In the genomic region with DNA sequence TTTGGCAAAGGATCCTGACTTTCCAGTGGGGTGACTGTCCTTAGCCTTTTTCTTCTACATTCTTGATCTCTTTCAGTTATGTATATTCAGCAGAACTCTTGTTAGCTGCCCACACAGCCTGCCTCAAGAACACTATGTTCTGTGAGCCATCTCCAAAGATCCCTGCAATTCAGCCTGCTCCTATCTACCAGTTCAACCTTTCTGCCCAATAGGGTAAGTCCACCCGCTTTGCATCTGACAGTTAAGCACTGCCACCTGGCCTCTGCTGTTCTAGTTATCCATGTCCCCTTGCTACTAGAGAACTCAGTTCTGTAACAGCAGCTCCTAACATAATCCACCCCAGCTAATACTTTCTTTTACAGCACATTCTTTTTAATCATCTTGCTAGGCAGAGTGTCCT, we compare ENCODE assay signal across 15 cellular contexts. TPM values are rescaled to one million over a fixed set of nuclear protein-coding genes. Genes with fewer than 3 reads are reported as not detected.
DNase-seq lines count a peak whose midpoint lies in the region; ATAC-seq and TF ChIP-seq lines count a peak whose summit lies in the region.
"Had no signal": no experiment of that assay in that cellular context is flagged by ENCODE, and none has a peak within 500 bp of the region (broad histone marks: within the 10 kb centered on the region; RNA-seq: fewer than 3 reads in every experiment).

No MANE protein-coding gene starts in this region.

- peak; percentile 53 for DNase-seq in activated CD4-positive, alpha-beta T cell treated with anti-CD3 and anti-CD28 coated beads, Interleukin-2, amount 10 ng/mL, durations not matched to agents 24 days and 14 days
- DNase-seq in activated CD4-positive, alpha-beta T cell treated with anti-CD3 and anti-CD28 coated beads, Interleukin-2, amount 10 ng/mL, durations not matched to agents 7 days and 5 days: no peak
- DNase-seq in naive B cell: no peak
- peak in 1 of 2 donors; percentile 25 for DNase-seq in uterus
- DNase-seq in CD4-positive, alpha-beta memory T cell: no peak
- no peak for DNase-seq in neuronal stem cell (ENCODE audit: low spot score)
- DNase-seq: activated CD4-positive, alpha-beta T cell treated with anti-CD3 and anti-CD28 coated beads, Interleukin-2, amount 50 U/mL, for 48 hours; NCI-H2081; SIG-M5 had no signal

- H2AK5ac ChIP-seq in neuronal stem cell (ENCODE audit: low read depth, low read length): no peak overlapping the region

- no peaks in the 10 kb centered on the region for H3K79me1 ChIP-seq in neuronal stem cell (ENCODE audit: low read depth, low read length)

- H4K91ac ChIP-seq in neuronal stem cell (ENCODE audit: low read depth, low read length, poor library complexity): no peak overlapping the region

- WGBS in neuronal stem cell (ENCODE audit: extremely low coverage in 2 of 2, insufficient read length in 2 of 2, insufficient replicate concordance in 1 of 2), 2 donors: no CpG with 5 or more reads among the region's 1 CpG

- no peak overlapping the region for H4K8ac ChIP-seq in neuronal stem cell (ENCODE audit: low read depth, low read length)

- no peak overlapping the region for H2BK120ac ChIP-seq in neuronal stem cell (ENCODE audit: low read depth, low read length)

- H3K4me1 Mint-ChIP-seq in activated CD4-positive, alpha-beta T cell treated with anti-CD3 and anti-CD28 coated beads, Interleukin-2, amount 10 ng/mL, durations not matched to agents 24 days and 14 days: no peaks in the 10 kb centered on the region
- H3K4me1 Mint-ChIP-seq in activated CD4-positive, alpha-beta T cell treated with anti-CD3 and anti-CD28 coated beads, Interleukin-2, amount 10 ng/mL, durations not matched to agents 7 days and 5 days: no peaks in the 10 kb centered on the region
- H3K4me1 Mint-ChIP-seq in naive B cell: peaks cover 77 to 87% (median 85%) of the 10 kb centered on the region in 3 donors
- H3K4me1 Mint-ChIP-seq in CD4-positive, alpha-beta memory T cell: no peaks in the 10 kb centered on the region

- no peak overlapping the region for H3K27ac Mint-ChIP-seq in activated CD4-positive, alpha-beta T cell treated with anti-CD3 and anti-CD28 coated beads, Interleukin-2, amount 10 ng/mL, durations not matched to agents 24 days and 14 days
- H3K27ac Mint-ChIP-seq in activated CD4-positive, alpha-beta T cell treated with anti-CD3 and anti-CD28 coated beads, Interleukin-2, amount 10 ng/mL, durations not matched to agents 7 days and 5 days: no peak overlapping the region
- H3K27ac Mint-ChIP-seq in naive B cell: peak overlapping the region in 4 of 6 donors; percentile 77 to 95 (median 92)
- H3K27ac Mint-ChIP-seq in CD4-positive, alpha-beta memory T cell: no peak overlapping the region

- no peaks in the 10 kb centered on the region for H3K4me1 ChIP-seq in uterus
- H3K4me1 ChIP-seq in CD4-positive, alpha-beta memory T cell (ENCODE audit: insufficient read depth, low read length): no peaks in the 10 kb centered on the region
- peaks cover 0 to 1% of the 10 kb centered on the region in 2 donors for H3K4me1 ChIP-seq in neuronal stem cell (ENCODE audit: control insufficient read depth in 2 of 2, insufficient read depth in 1 of 2, low read depth in 1 of 2, low read length in 2 of 2)

- POLR2A ChIA-PET in activated CD4-positive, alpha-beta T cell treated with anti-CD3 and anti-CD28 coated beads, Interleukin-2, amount 10 ng/mL, durations not matched to agents 7 days and 5 days (lab: Charles Lee): interaction anchor here (0.5 kb wide), 1 partner anchor 554 kb away, joined by 3 read pairs; no protein-coding TSS in a partner anchor
- POLR2A ChIA-PET in CD4-positive, alpha-beta memory T cell (lab: Charles Lee; ENCODE audit: partially characterized antibody): no interaction called here

- CTCF ChIA-PET in activated CD4-positive, alpha-beta T cell treated with anti-CD3 and anti-CD28 coated beads, Interleukin-2, amount 10 ng/mL, durations not matched to agents 7 days and 5 days (lab: Charles Lee): interaction anchor here (0.6 kb wide), 1 partner anchor 11 kb away, joined by 3 read pairs; no protein-coding TSS in a partner anchor
- CTCF ChIA-PET in CD4-positive, alpha-beta memory T cell (lab: Charles Lee; ENCODE audit: partially characterized antibody): interaction anchor here (1.0 to 14.1 kb wide), 4 partner anchors 8 to 433 kb away, joined by 3 to 291 read pairs (median 8); partner anchors contain the start of gene TAS2R40

- no peak overlapping the region for H3K14ac ChIP-seq in neuronal stem cell (ENCODE audit: low read length)

- no peak overlapping the region for H3K4me3 Mint-ChIP-seq in activated CD4-positive, alpha-beta T cell treated with anti-CD3 and anti-CD28 coated beads, Interleukin-2, amount 10 ng/mL, durations not matched to agents 24 days and 14 days
- no peak overlapping the region for H3K4me3 Mint-ChIP-seq in activated CD4-positive, alpha-beta T cell treated with anti-CD3 and anti-CD28 coated beads, Interleukin-2, amount 10 ng/mL, durations not matched to agents 7 days and 5 days
- H3K4me3 Mint-ChIP-seq in naive B cell: peak overlapping the region in 5 of 8 donors; percentile 41 to 86 (median 76)
- H3K4me3 Mint-ChIP-seq in CD4-positive, alpha-beta memory T cell: no peak overlapping the region

- no peak for TF ChIP-seq POLR2A in uterus (IDR thresholded peaks at IDR 0.05)

- no peak overlapping the region for H2BK15ac ChIP-seq in neuronal stem cell (ENCODE audit: low read length)

- H3K27me3 ChIP-seq in uterus: no peaks in the 10 kb centered on the region
- no peaks in the 10 kb centered on the region for H3K27me3 ChIP-seq in CD4-positive, alpha-beta memory T cell (ENCODE audit: insufficient read depth, low read length)
- no peaks in the 10 kb centered on the region for H3K27me3 ChIP-seq in neuronal stem cell (ENCODE audit: control insufficient read depth in 3 of 3, insufficient read depth in 3 of 3, low read depth in 1 of 3, low read length in 3 of 3)
- H3K27me3 ChIP-seq: MG63 had no signal

- H3K4me2 ChIP-seq in neuronal stem cell (ENCODE audit: insufficient read depth, low read length, poor library complexity, severe bottlenecking): no peak overlapping the region

- no peak for TF ChIP-seq CTCF in uterus (IDR thresholded peaks at IDR 0.05)

- no peaks in the 10 kb centered on the region for H3K9me3 ChIP-seq in uterus
- no peaks in the 10 kb centered on the region for H3K9me3 ChIP-seq in CD4-positive, alpha-beta memory T cell (ENCODE audit: control insufficient read depth in 1 of 2, low read length in 2 of 2)
- H3K9me3 ChIP-seq in neuronal stem cell (replicated peaks in 1 of 2; ENCODE audit: control insufficient read depth in 2 of 2, insufficient read depth in 1 of 2, low read depth in 1 of 2, low read length in 2 of 2): no peaks in the 10 kb centered on the region
- H3K9me3 ChIP-seq: MG63 had no signal

- H2BK12ac ChIP-seq in neuronal stem cell (ENCODE audit: low read length): no peak overlapping the region

- H2AFZ ChIP-seq in neuronal stem cell (ENCODE audit: low read length): no peak overlapping the region

- H3K9ac ChIP-seq in neuronal stem cell (ENCODE audit: low read depth, low read length, poor library complexity): no peak overlapping the region

- no peak overlapping the region for H3K23ac ChIP-seq in neuronal stem cell (ENCODE audit: low read depth, low read length, poor library complexity)

- H3K36me3 ChIP-seq in uterus: no peaks in the 10 kb centered on the region
- H3K36me3 ChIP-seq in CD4-positive, alpha-beta memory T cell (ENCODE audit: insufficient read depth, low read length): no peaks in the 10 kb centered on the region
- H3K36me3 ChIP-seq in neuronal stem cell (replicated peaks in 1 of 2; ENCODE audit: control insufficient read depth in 2 of 2, insufficient read depth in 2 of 2, low read length in 2 of 2): no peaks in the 10 kb centered on the region
- H3K36me3 ChIP-seq: MG63 had no signal

- no peak overlapping the region for H3K4me3 ChIP-seq in uterus
- H3K4me3 ChIP-seq in CD4-positive, alpha-beta memory T cell (ENCODE audit: low read length in 2 of 2): no peak overlapping the region
- H3K4me3 ChIP-seq in neuronal stem cell (ENCODE audit: low read length in 2 of 2): no peak overlapping the region
- H3K4me3 ChIP-seq: MG63 had no signal

- no peak overlapping the region for H3K4ac ChIP-seq in neuronal stem cell (ENCODE audit: low read length)

- no peaks in the 10 kb centered on the region for H3K36me3 Mint-ChIP-seq in activated CD4-positive, alpha-beta T cell treated with anti-CD3 and anti-CD28 coated beads, Interleukin-2, amount 10 ng/mL, durations not matched to agents 24 days and 14 days (ENCODE audit: low read depth)
- no peaks in the 10 kb centered on the region for H3K36me3 Mint-ChIP-seq in activated CD4-positive, alpha-beta T cell treated with anti-CD3 and anti-CD28 coated beads, Interleukin-2, amount 10 ng/mL, durations not matched to agents 7 days and 5 days (ENCODE audit: low read depth)
- peaks cover 0 to 7% of the 10 kb centered on the region in 2 donors for H3K36me3 Mint-ChIP-seq in naive B cell
- H3K36me3 Mint-ChIP-seq in CD4-positive, alpha-beta memory T cell: no peaks in the 10 kb centered on the region

- intact Hi-C loops in activated CD4-positive, alpha-beta T cell treated with anti-CD3 and anti-CD28 coated beads, Interleukin-2, amount 10 ng/mL, durations not matched to agents 24 days and 14 days (cut with micrococcal nuclease): no loop called here
- intact Hi-C loops in uterus (cut with DNase I; ENCODE audit: low total_unique reads): no loop called here
- intact Hi-C loops in CD4-positive, alpha-beta memory T cell (cut with micrococcal nuclease): no loop called here

- ATAC-seq in naive B cell (ENCODE audit: low read depth in 2 of 2) (no peak), GM21786 (IDR thresholded peaks at IDR 0.05; ENCODE audit: unreplicated experiment) (no peak)

- no peak overlapping the region for H3K18ac ChIP-seq in neuronal stem cell (ENCODE audit: low read length)

- peak overlapping the region; percentile 44 for H3K27ac ChIP-seq in cingulate gyrus (ENCODE audit: low read depth, low read length)
- peak overlapping the region; percentile 39 to 72 for H3K27ac ChIP-seq in uterus
- no peak overlapping the region for H3K27ac ChIP-seq in CD4-positive, alpha-beta memory T cell (ENCODE audit: low read depth, low read length)
- H3K27ac ChIP-seq in neuronal stem cell (replicated peaks; ENCODE audit: low read length): no peak overlapping the region

- peaks cover 21% of the 10 kb centered on the region for H3K27me3 Mint-ChIP-seq in activated CD4-positive, alpha-beta T cell treated with anti-CD3 and anti-CD28 coated beads, Interleukin-2, amount 10 ng/mL, durations not matched to agents 24 days and 14 days
- H3K27me3 Mint-ChIP-seq in activated CD4-positive, alpha-beta T cell treated with anti-CD3 and anti-CD28 coated beads, Interleukin-2, amount 10 ng/mL, durations not matched to agents 7 days and 5 days: peaks cover 13% of the 10 kb centered on the region
- no peaks in the 10 kb centered on the region for H3K27me3 Mint-ChIP-seq in naive B cell
- peaks cover 15 to 22% of the 10 kb centered on the region in 2 donors for H3K27me3 Mint-ChIP-seq in CD4-positive, alpha-beta memory T cell

- H3K9me3 Mint-ChIP-seq in activated CD4-positive, alpha-beta T cell treated with anti-CD3 and anti-CD28 coated beads, Interleukin-2, amount 10 ng/mL, durations not matched to agents 24 days and 14 days: no peaks in the 10 kb centered on the region
- no peaks in the 10 kb centered on the region for H3K9me3 Mint-ChIP-seq in activated CD4-positive, alpha-beta T cell treated with anti-CD3 and anti-CD28 coated beads, Interleukin-2, amount 10 ng/mL, durations not matched to agents 7 days and 5 days
- peaks cover 0 to 5% (median 0%) of the 10 kb centered on the region in 7 donors for H3K9me3 Mint-ChIP-seq in naive B cell
- H3K9me3 Mint-ChIP-seq in CD4-positive, alpha-beta memory T cell: peaks cover 0 to 1% (median 0%) of the 10 kb centered on the region in 8 donors

- no peak overlapping the region for H2BK5ac ChIP-seq in neuronal stem cell (ENCODE audit: low read length)

RNA-seq across cellular contexts. Expression of gene OR9A2, which starts 13.5 kb away (rescaled TPM):
- total RNA-seq in activated CD4-positive, alpha-beta T cell treated with anti-CD3 and anti-CD28 coated beads, Interleukin-2, amount 10 ng/mL, durations not matched to agents 24 days and 14 days: not detected in 2 replicates
- not detected for total RNA-seq in activated CD4-positive, alpha-beta T cell treated with anti-CD3 and anti-CD28 coated beads, Interleukin-2, amount 10 ng/mL, durations not matched to agents 7 days and 5 days
- not detected for polyA plus RNA-seq in naive B cell (ENCODE audit: low read depth in 6 of 6)
- 1 to 10 TPM in 2 of 4 donors, not detected in 2; 1.0 to 2.4 TPM for total RNA-seq in uterus
- not detected for total RNA-seq in CD4-positive, alpha-beta memory T cell
- polyA plus RNA-seq in CD4-positive, alpha-beta memory T cell: not detected
- not detected for polyA plus RNA-seq in neuronal stem cell (2013, experiment 1 of 2)
- not detected for polyA plus RNA-seq in neuronal stem cell (2013, experiment 2 of 2)
- total RNA-seq: A172, mononuclear cell had no signal
- polyA plus RNA-seq: thymus had no signal

RNA-seq across cellular contexts. Expression of gene OR6V1, which starts 38.7 kb away (rescaled TPM):
- total RNA-seq in activated CD4-positive, alpha-beta T cell treated with anti-CD3 and anti-CD28 coated beads, Interleukin-2, amount 10 ng/mL, durations not matched to agents 24 days and 14 days: not detected in 2 replicates
- not detected for total RNA-seq in activated CD4-positive, alpha-beta T cell treated with anti-CD3 and anti-CD28 coated beads, Interleukin-2, amount 10 ng/mL, durations not matched to agents 7 days and 5 days
- not detected for polyA plus RNA-seq in naive B cell (ENCODE audit: low read depth in 6 of 6)
- total RNA-seq in uterus: not detected
- total RNA-seq in CD4-positive, alpha-beta memory T cell: not detected
- not detected for polyA plus RNA-seq in CD4-positive, alpha-beta memory T cell
- not detected for polyA plus RNA-seq in neuronal stem cell (2013, experiment 1 of 2)
- polyA plus RNA-seq in neuronal stem cell (2013, experiment 2 of 2): not detected
- total RNA-seq: A172, mononuclear cell had no signal

RNA-seq across cellular contexts. Expression of gene KEL, which starts 51.3 kb away (rescaled TPM):
- 0.12 and 0.37 TPM in 2 replicates for total RNA-seq in activated CD4-positive, alpha-beta T cell treated with anti-CD3 and anti-CD28 coated beads, Interleukin-2, amount 10 ng/mL, durations not matched to agents 24 days and 14 days
- under 1 TPM; 0.12 to 0.15 TPM for total RNA-seq in activated CD4-positive, alpha-beta T cell treated with anti-CD3 and anti-CD28 coated beads, Interleukin-2, amount 10 ng/mL, durations not matched to agents 7 days and 5 days
- polyA plus RNA-seq in naive B cell (ENCODE audit: low read depth in 6 of 6): under 1 TPM in 1 of 6 donors, not detected in 5; 0.44 TPM
- total RNA-seq in uterus: 1 to 10 TPM in 1 of 4 donors, under 1 TPM in 1, not detected in 2; 0.98 to 1.8 TPM
- total RNA-seq in CD4-positive, alpha-beta memory T cell: under 1 TPM; 0.20 to 0.61 TPM
- polyA plus RNA-seq in CD4-positive, alpha-beta memory T cell: not detected
- 0.14 TPM for polyA plus RNA-seq in neuronal stem cell (2013, experiment 1 of 2)
- polyA plus RNA-seq in neuronal stem cell (2013, experiment 2 of 2): 0.11 TPM
- total RNA-seq: A172 had no signal

Comparison
In these comparisons a context has a peak if more than half of its experiments do, and no peak if none do; other contexts are left out.
1. H3K27ac Mint-ChIP-seq: peak in naive B cell (4 of 6); none in activated CD4-positive, alpha-beta T cell treated with anti-CD3 and anti-CD28 coated beads, Interleukin-2, amount 10 ng/mL, durations not matched to agents 24 days and 14 days (single experiment), activated CD4-positive, alpha-beta T cell treated with anti-CD3 and anti-CD28 coated beads, Interleukin-2, amount 10 ng/mL, durations not matched to agents 7 days and 5 days (single experiment) and CD4-positive, alpha-beta memory T cell (0 of 7).
2. H3K4me3 Mint-ChIP-seq: peak in naive B cell (5 of 8); none in activated CD4-positive, alpha-beta T cell treated with anti-CD3 and anti-CD28 coated beads, Interleukin-2, amount 10 ng/mL, durations not matched to agents 24 days and 14 days (single experiment), activated CD4-positive, alpha-beta T cell treated with anti-CD3 and anti-CD28 coated beads, Interleukin-2, amount 10 ng/mL, durations not matched to agents 7 days and 5 days (single experiment) and CD4-positive, alpha-beta memory T cell (0 of 8).
3. H3K27ac ChIP-seq: peak in cingulate gyrus (single experiment) and uterus (2 of 2); none in CD4-positive, alpha-beta memory T cell (single experiment) and neuronal stem cell (single experiment).